ENCODE assay signal across 8 cellular contexts in the genomic region with DNA sequence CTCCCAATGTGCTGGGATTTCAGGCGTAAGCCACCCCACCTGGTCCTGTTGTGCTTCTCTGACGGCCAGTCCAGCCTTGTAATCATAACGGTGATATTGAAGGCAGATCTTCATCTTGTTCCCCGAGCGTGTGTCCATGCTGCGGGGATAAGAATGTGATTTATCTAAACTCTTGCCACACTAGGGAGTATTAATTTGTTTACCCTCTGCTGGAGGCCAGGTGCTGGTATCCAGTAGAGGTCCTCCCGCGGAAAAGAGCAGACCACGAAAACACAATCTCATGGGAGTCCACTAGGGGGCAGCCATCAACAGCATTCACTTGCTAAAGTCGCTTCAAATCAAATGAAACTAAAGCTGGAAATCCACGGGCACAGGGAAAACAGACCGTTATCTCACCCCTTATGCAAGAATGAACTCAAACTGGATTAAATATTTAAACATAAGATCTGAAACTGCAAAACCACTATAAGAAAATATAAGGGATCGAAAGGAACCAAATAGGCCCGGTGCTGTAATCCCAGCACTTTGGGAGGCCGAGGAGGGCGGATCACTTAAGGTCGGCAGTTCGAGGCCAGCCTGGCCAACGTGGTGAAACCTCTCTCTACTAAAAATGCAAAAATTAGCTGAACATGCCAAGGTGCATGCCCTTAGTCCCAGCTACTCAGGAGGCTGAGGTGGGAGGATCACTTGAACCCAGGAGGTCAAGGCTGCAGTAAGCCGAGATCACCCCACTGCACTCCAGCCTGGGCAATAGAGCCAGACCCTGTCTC. TPM values are rescaled to one million over a fixed set of nuclear protein-coding genes. Genes with fewer than 3 reads are reported as not detected.
A peak's percentile ranks its signal among the peaks of the same experiment; 100 is the strongest.
DNase-seq lines count a peak whose midpoint lies in the region; ATAC-seq, FAIRE-seq and TF ChIP-seq lines count a peak whose summit lies in the region.

No MANE protein-coding gene starts in this region.

- no peak for ATAC-seq in GM18858 (IDR thresholded peaks at IDR 0.05; ENCODE audit: unreplicated experiment)

- no peaks in the 10 kb centered on the region for H3K36me3 Mint-ChIP-seq in immature natural killer cell

- no peaks in the 10 kb centered on the region for H3K9me3 Mint-ChIP-seq in immature natural killer cell

- peaks cover 5 to 7% of the 10 kb centered on the region in 2 donors for H3K4me1 Mint-ChIP-seq in immature natural killer cell

- peaks cover 0 to 10% (median 6%) of the 10 kb centered on the region in 3 donors for H3K27me3 Mint-ChIP-seq in immature natural killer cell (ENCODE audit: low read depth in 3 of 3)

- no peak overlapping the region for H3K4me3 ChIP-seq in WI38 (ENCODE audit: low read depth, low read length)

- DNase-seq in GM18507 (ENCODE audit: extremely low spot score, insufficient read length, low read depth) (peak; percentile 35), NCI-H2227 treated with DMSO at 0.1 percent for 48 hours (lab: John Stamatoyannopoulos, UW) (peak; percentile 90), T47D (ENCODE audit: low read depth in 1 of 2, low spot score in 1 of 2) (peak; percentile 48 to 91), immature natural killer cell (peak; percentile 59 to 65 (median 59))
- DNase-seq in stimulated activated CD4-positive, alpha-beta T cell treated with anti-CD3 and anti-CD28 coated beads, Interleukin-12 subunit alpha, Interleukin-12 subunit beta, amount 100 ng/mL, for 24 hours (ENCODE audit: low read depth in 2 of 2): peak; percentile 48 to 76

- in situ Hi-C loops in T47D (cut with HindIII; ENCODE audit: low pct_unique_long_range_greater_than_20kb, low sequenced_read_pairs): no loop called here

- FAIRE-seq in GM18507 (lab: Jason Lieb, UNC): peak; percentile 73

- peak; percentile 96 for TF ChIP-seq CTCF in 22Rv1 (IDR thresholded peaks at IDR 0.05)
- TF ChIP-seq CTCF in WI38 (IDR thresholded peaks at IDR 0.05; ENCODE audit: low read depth, low read length): peak; percentile 90

- no peak overlapping the region for H3K27ac Mint-ChIP-seq in immature natural killer cell

- H3K4me3 Mint-ChIP-seq in immature natural killer cell: peak overlapping the region in 1 of 5 donors; percentile 28

- H3K27ac ChIP-seq in 22Rv1: no peak overlapping the region

RNA-seq across cellular contexts. Expression of a gene that starts 22.3 kb away (rescaled TPM):
- 10 to 100 TPM; 16.2 to 31.7 (median 27.6) TPM for polyA plus RNA-seq in immature natural killer cell

Comparison
In these comparisons a context has a peak if more than half of its experiments do, and no peak if none do; other contexts are left out.
1. DNase-seq: peak in every context shown above with its lines; median percentile 90 in NCI-H2227 treated with DMSO at 0.1 percent for 48 hours; 70 in T47D; 62 in stimulated activated CD4-positive, alpha-beta T cell treated with anti-CD3 and anti-CD28 coated beads, Interleukin-12 subunit alpha, Interleukin-12 subunit beta, amount 100 ng/mL, for 24 hours; 59 in immature natural killer cell; 35 in GM18507.